In genomic region chr17:7380855-7381683, GRCh38 we compare ENCODE assay signal across 8 cellular contexts. TPM values are rescaled to one million over a fixed set of nuclear protein-coding genes. Genes with fewer than 3 reads are reported as not detected.
A peak's percentile ranks its signal among the peaks of the same experiment; 100 is the strongest.
DNase-seq lines count a peak whose midpoint lies in the region; ATAC-seq and TF ChIP-seq lines count a peak whose summit lies in the region.

Gene TNK1 (plus strand): TSS chr17:7381089. CDS start chr17:7382927, 1,838 bp downstream.

- no peak within 1 kb of the TSS for H3K27ac Mint-ChIP-seq in CD8-positive, alpha-beta T cell

- TF ChIP-seq CTCF in ascending aorta (IDR thresholded peaks at IDR 0.05) (no peak), gastrocnemius medialis (IDR thresholded peaks at IDR 0.05 in 4 of 5, conservative IDR thresholded peaks at IDR 0.05 in 1 of 5) (no peak)
- TF ChIP-seq CTCF in CD8-positive, alpha-beta T cell (IDR thresholded peaks at IDR 0.05): no peak

- H3K9ac ChIP-seq in ES-I3 (ENCODE audit: low read depth, low read length): peak within 1 kb of the TSS; percentile 57; the same call in 1 of the 2 replicates

- no CpG with 5 or more reads among the region's 52 CpGs for WGBS in iPS DF 6.9 (ENCODE audit: insufficient coverage, insufficient read length)

- H3K9me3 Mint-ChIP-seq in CD8-positive, alpha-beta T cell: peaks cover 4% of the 10 kb centered on the region

- H3K4me3 ChIP-seq in ascending aorta (peak within 1 kb of the TSS; percentile 52 to 67), iPS DF 6.9 (ENCODE audit: low read length) (peak within 1 kb of the TSS; percentile 49; the same call in 1 of the 2 replicates), gastrocnemius medialis (peak within 1 kb of the TSS; percentile 46 to 57 (median 54))
- H3K4me3 ChIP-seq in CD8-positive, alpha-beta T cell (ENCODE audit: low read depth, low read length): no peak within 1 kb of the TSS

- H3K27me3 Mint-ChIP-seq in CD8-positive, alpha-beta T cell (ENCODE audit: low read depth): peaks cover 39% of the 10 kb centered on the region

- peak; percentile 24 to 62 for TF ChIP-seq POLR2A in gastrocnemius medialis (IDR thresholded peaks at IDR 0.05)

- no peak within 1 kb of the TSS for H3K4me3 Mint-ChIP-seq in CD8-positive, alpha-beta T cell

- H3K27ac ChIP-seq in ascending aorta (peak within 1 kb of the TSS in 1 of 2 donors; percentile 29), iPS DF 6.9 (ENCODE audit: low read length) (no peak within 1 kb of the TSS), gastrocnemius medialis (peak within 1 kb of the TSS in 3 of 4 donors; percentile 18 to 42 (median 23))
- H3K27ac ChIP-seq in CD8-positive, alpha-beta T cell (ENCODE audit: low read depth, low read length): no peak within 1 kb of the TSS

- peak in 1 of 2 donors; percentile 70 for DNase-seq in ascending aorta (ENCODE audit: low spot score in 2 of 2)
- no peak for DNase-seq in iPS DF 6.9 (ENCODE audit: low read depth, low spot score)
- DNase-seq in gastrocnemius medialis: no peak
- DNase-seq in CD8-positive, alpha-beta T cell: no peak
- DNase-seq in NCI-H1436 (lab: John Stamatoyannopoulos, UW): no peak

- in situ Hi-C loops in gastrocnemius medialis (cut with MboI; ENCODE audit: low sequenced_read_pairs in 4 of 4): no loop called here

- H3K27me3 ChIP-seq in ascending aorta (no peaks in the 10 kb centered on the region), iPS DF 6.9 (ENCODE audit: control insufficient read depth, insufficient read depth, low read length) (no peaks in the 10 kb centered on the region), gastrocnemius medialis (peaks cover 17 to 29% (median 24%) of the 10 kb centered on the region in 3 donors)
- peaks cover 14% of the 10 kb centered on the region for H3K27me3 ChIP-seq in CD8-positive, alpha-beta T cell (ENCODE audit: insufficient read depth, low read length)

- H3K4me1 Mint-ChIP-seq in CD8-positive, alpha-beta T cell (ENCODE audit: low read depth): peaks cover 8% of the 10 kb centered on the region

- H3K9me3 ChIP-seq in ES-I3 (ENCODE audit: control insufficient read depth, insufficient read depth, low read length): 0 out of 2 replicates have a peak, but pooled peaks cover 5% of the 10 kb centered on the region
- no peaks in the 10 kb centered on the region for H3K9me3 ChIP-seq in ascending aorta
- no peaks in the 10 kb centered on the region for H3K9me3 ChIP-seq in iPS DF 6.9 (ENCODE audit: control insufficient read depth, insufficient read depth, low read length)
- no peaks in the 10 kb centered on the region for H3K9me3 ChIP-seq in gastrocnemius medialis
- no peaks in the 10 kb centered on the region for H3K9me3 ChIP-seq in CD8-positive, alpha-beta T cell (ENCODE audit: low read length)

- H3K4me1 ChIP-seq in ES-I3 (ENCODE audit: insufficient read depth, low read length): no peaks in the 10 kb centered on the region
- peaks cover 4 to 20% of the 10 kb centered on the region in 2 donors for H3K4me1 ChIP-seq in ascending aorta
- peaks cover 8% of the 10 kb centered on the region for H3K4me1 ChIP-seq in iPS DF 6.9 (ENCODE audit: control insufficient read depth, insufficient read depth, low read length)
- peaks cover 18 to 25% of the 10 kb centered on the region in 2 donors for H3K4me1 ChIP-seq in gastrocnemius medialis
- peaks cover 21% of the 10 kb centered on the region for H3K4me1 ChIP-seq in CD8-positive, alpha-beta T cell (ENCODE audit: insufficient read depth, low read length)

- peak; percentile 29 to 57 for ATAC-seq in gastrocnemius medialis
- no peak for ATAC-seq in CD8-positive, alpha-beta T cell
- ATAC-seq in HG03460 (IDR thresholded peaks at IDR 0.05; ENCODE audit: unreplicated experiment): no peak
- no peak for ATAC-seq in GM21825 (IDR thresholded peaks at IDR 0.05; ENCODE audit: unreplicated experiment)

- intact Hi-C loops in ascending aorta (cut with DNase I): no loop called here
- intact Hi-C loops in gastrocnemius medialis (cut with DNase I; ENCODE audit: low total_unique reads): no loop called here
- intact Hi-C loops in CD8-positive, alpha-beta T cell (cut with DNase I, micrococcal nuclease): no loop called here

- H3K36me3 Mint-ChIP-seq in CD8-positive, alpha-beta T cell: no peaks in the 10 kb centered on the region

- POLR2A ChIA-PET in CD8-positive, alpha-beta T cell (lab: Charles Lee): interaction anchor here (1.1 kb wide), 1 partner anchor 56 kb away, joined by 3 read pairs; no protein-coding TSS in a partner anchor

- no peaks in the 10 kb centered on the region for H3K36me3 ChIP-seq in ES-I3 (ENCODE audit: insufficient read depth, low read length)
- no peaks in the 10 kb centered on the region for H3K36me3 ChIP-seq in ascending aorta
- H3K36me3 ChIP-seq in iPS DF 6.9 (ENCODE audit: control insufficient read depth, insufficient read depth, low read length): no peaks in the 10 kb centered on the region
- no peaks in the 10 kb centered on the region for H3K36me3 ChIP-seq in gastrocnemius medialis
- H3K36me3 ChIP-seq in CD8-positive, alpha-beta T cell (ENCODE audit: insufficient read depth, low read length): no peaks in the 10 kb centered on the region

- CTCF ChIA-PET in CD8-positive, alpha-beta T cell (lab: Charles Lee): interaction anchor here (0.8 to 1.2 kb wide), 2 partner anchors 56 to 179 kb away, joined by 3 read pairs; no protein-coding TSS in a partner anchor

RNA-seq across cellular contexts. Expression of gene TNK1, which starts in this region (rescaled TPM):
- total RNA-seq in ascending aorta: 0.43 TPM
- 1 to 10 TPM in 1 of 4 donors, under 1 TPM in 1, not detected in 2; 0.13 to 2.2 TPM for total RNA-seq in gastrocnemius medialis
- total RNA-seq in CD8-positive, alpha-beta T cell: 10 to 100 TPM in 1 of 2 experiments, 1 to 10 TPM in 1; 9.9 to 10.0 TPM

Comparison
In these comparisons a context has a peak if more than half of its experiments do, and no peak if none do; other contexts are left out.
1. H3K27ac ChIP-seq: peak in gastrocnemius medialis (3 of 4); none in iPS DF 6.9 (single experiment) and CD8-positive, alpha-beta T cell (single experiment).
2. ATAC-seq: peak in gastrocnemius medialis (2 of 2); none in CD8-positive, alpha-beta T cell (single experiment), HG03460 (single experiment) and GM21825 (single experiment).